In genomic region chr6:84779380-84779779, GRCh38 we compare ENCODE assay signal across 22 cellular contexts. TPM values are rescaled to one million over a fixed set of nuclear protein-coding genes. Genes with fewer than 3 reads are reported as not detected.
DNase-seq lines count a peak whose midpoint lies in the region; ATAC-seq and TF ChIP-seq lines count a peak whose summit lies in the region.
"Had no signal": no experiment of that assay in that cellular context is flagged by ENCODE, and none has a peak within 500 bp of the region (broad histone marks: within the 10 kb centered on the region; RNA-seq: fewer than 3 reads in every experiment).

No MANE protein-coding gene starts in this region.

- H3K4me1 ChIP-seq in HEK293 (ENCODE audit: control insufficient read depth, insufficient read depth, low read length): no peaks in the 10 kb centered on the region
- H3K4me1 ChIP-seq: colonic mucosa had no signal

- POLR2A ChIA-PET in AG04449 (lab: Yijun Ruan, JAX): no interaction called here
- POLR2A ChIA-PET in HEK293 (lab: Yijun Ruan, JAX): interaction anchor here (0.9 to 2.5 kb wide), 2 partner anchors 15 to 16 kb away, joined by 3 to 7 read pairs; partner anchors contain the start of gene TBX18
- POLR2A ChIA-PET in activated CD4-positive, alpha-beta memory T cell treated with anti-CD3 and anti-CD28 coated beads for 36 hours (lab: Charles Lee): no interaction called here

- no peak overlapping the region for H3K4me3 Mint-ChIP-seq in activated CD4-positive, alpha-beta memory T cell treated with anti-CD3 and anti-CD28 coated beads for 36 hours
- H3K4me3 Mint-ChIP-seq: activated T-helper 17 cell treated with anti-CD3 and anti-CD28 coated beads, Interleukin-2, amount 50 U/mL, for 72 hours; type B pancreatic cell had no signal

- TF ChIP-seq CTCF in AG04449 (IDR thresholded peaks at IDR 0.05; ENCODE audit: insufficient read depth, low read length, missing control alignments): peak; percentile 14
- no peak; the same call in 1 of the 2 replicates for TF ChIP-seq CTCF in HEK293 (tag by site-specific recombination; IDR thresholded peaks at IDR 0.05)

- peaks cover 26% of the 10 kb centered on the region for H3K27me3 Mint-ChIP-seq in activated CD4-positive, alpha-beta memory T cell treated with anti-CD3 and anti-CD28 coated beads for 36 hours

- no peaks in the 10 kb centered on the region for H3K4me1 Mint-ChIP-seq in activated CD4-positive, alpha-beta memory T cell treated with anti-CD3 and anti-CD28 coated beads for 36 hours (ENCODE audit: low read depth)
- H3K4me1 Mint-ChIP-seq: activated T-helper 17 cell treated with anti-CD3 and anti-CD28 coated beads, Interleukin-2, amount 50 U/mL, for 72 hours had no signal

- no peaks in the 10 kb centered on the region for H3K36me3 Mint-ChIP-seq in activated CD4-positive, alpha-beta memory T cell treated with anti-CD3 and anti-CD28 coated beads for 36 hours
- H3K36me3 Mint-ChIP-seq: type B pancreatic cell had no signal

- H3K4me3 ChIP-seq in AG04449 (ENCODE audit: low read depth, low read length): no peak overlapping the region
- no peak overlapping the region for H3K4me3 ChIP-seq in HEK293 (ENCODE audit: low read depth, low read length)
- H3K4me3 ChIP-seq: adrenal gland, colonic mucosa had no signal

- H3K36me3 ChIP-seq in HEK293 (ENCODE audit: control insufficient read depth in 2 of 2, insufficient read depth in 1 of 2, low read length in 2 of 2): no peaks in the 10 kb centered on the region
- H3K36me3 ChIP-seq: adrenal gland, colonic mucosa had no signal

- intact Hi-C loops in activated CD4-positive, alpha-beta memory T cell treated with anti-CD3 and anti-CD28 coated beads for 36 hours (cut with micrococcal nuclease): loop anchor here (10.0 kb wide), 2 partner anchors 355 to 895 kb away; no protein-coding TSS in a partner anchor

- H3K9me3 Mint-ChIP-seq in activated CD4-positive, alpha-beta memory T cell treated with anti-CD3 and anti-CD28 coated beads for 36 hours: no peaks in the 10 kb centered on the region
- H3K9me3 Mint-ChIP-seq: type B pancreatic cell had no signal

- no peak for ATAC-seq in HG02840 (IDR thresholded peaks at IDR 0.05; ENCODE audit: low FRiP score, unreplicated experiment)
- ATAC-seq: activated T-helper 17 cell treated with anti-CD3 and anti-CD28 coated beads, Interleukin-2, amount 50 U/mL, for 72 hours; HepG2; Right ventricle myocardium inferior had no signal

- no peak overlapping the region for H3K27ac Mint-ChIP-seq in activated CD4-positive, alpha-beta memory T cell treated with anti-CD3 and anti-CD28 coated beads for 36 hours
- H3K27ac Mint-ChIP-seq: activated T-helper 17 cell treated with anti-CD3 and anti-CD28 coated beads, Interleukin-2, amount 50 U/mL, for 72 hours; type B pancreatic cell had no signal

- CTCF ChIA-PET in AG04449 (lab: Yijun Ruan, JAX): interaction anchor here (0.6 to 3.1 kb wide), 9 partner anchors 10 to 549 kb away, joined by 3 to 13 read pairs (median 4); no protein-coding TSS in a partner anchor
- CTCF ChIA-PET in HEK293 (lab: Yijun Ruan, JAX): interaction anchor here (0.6 to 0.7 kb wide), 3 partner anchors 210 to 897 kb away, joined by 3 read pairs; no protein-coding TSS in a partner anchor
- CTCF ChIA-PET in activated CD4-positive, alpha-beta memory T cell treated with anti-CD3 and anti-CD28 coated beads for 36 hours (lab: Charles Lee): no interaction called here

- DNase-seq in AG04449 (ENCODE audit: low read depth, low spot score): no peak
- peak; percentile 10 for DNase-seq in UCSD-AML1 (lab: John Stamatoyannopoulos, UW; ENCODE audit: unreplicated experiment)
- DNase-seq in fibroblast of peridontal ligament (ENCODE audit: extremely low read depth): peak; percentile 28
- DNase-seq in activated effector memory CD4-positive, alpha-beta T cell treated with anti-CD3 and anti-CD28 coated beads, Interleukin-2, amount 50 U/mL, for 16 hours: no peak
- no peak for DNase-seq in activated CD4-positive, alpha-beta memory T cell treated with anti-CD3 and anti-CD28 coated beads for 36 hours
- DNase-seq in ACHN: no peak
- DNase-seq: activated CD4-positive, CD25-positive, alpha-beta regulatory T cell; activated CD8-positive, alpha-beta memory T cell treated with anti-CD3 and anti-CD28 coated beads for 24 hours; adrenal gland; colonic mucosa; head of caudate nucleus; NCI-H1048; NCI-H2107; stimulated activated CD4-positive, alpha-beta T cell treated with anti-CD3 and anti-CD28 coated beads, Interleukin-15, amount 100 ng/mL, for 24 hours; stimulated activated naive CD4-positive, alpha-beta T cell treated with Interleukin-2 at 50 U/mL for 16 hours had no signal

- no peak overlapping the region for H3K27ac ChIP-seq in HEK293 (ENCODE audit: extremely low read depth, low read depth, low read length)
- H3K27ac ChIP-seq: adrenal gland, colonic mucosa had no signal

- in situ Hi-C loops in ACHN (cut with HindIII; ENCODE audit: low pct_ligation_motif_present, low pct_unique_long_range_greater_than_20kb, low sequenced_read_pairs): no loop called here

- H3K9me3 ChIP-seq in HEK293 (ENCODE audit: control insufficient read depth, insufficient read depth, low read depth, low read length): no peaks in the 10 kb centered on the region
- H3K9me3 ChIP-seq: adrenal gland, colonic mucosa had no signal

TF ChIP-seq in HEK293, 187 proteins besides CTCF, POLR2A, EP300 and RAD21:
- TF ChIP-seq KLF1 (tag by site-specific recombination; IDR thresholded peaks at IDR 0.05) (no peak), ZNF433 (tag by site-specific recombination; IDR thresholded peaks at IDR 0.05; ENCODE audit: low read depth) (no peak), ZNF518A (tag by site-specific recombination; conservative IDR thresholded peaks at IDR 0.05; ENCODE audit: low read depth) (no peak), ZNF654 (tag by site-specific recombination; IDR thresholded peaks at IDR 0.05; ENCODE audit: low read depth) (peak; percentile 18), ZFP69B (tag by site-specific recombination; IDR thresholded peaks at IDR 0.05) (no peak)

RNA-seq across cellular contexts. Expression of gene TBX18, which starts 15.0 kb away (rescaled TPM):
- total RNA-seq in activated CD4-positive, alpha-beta memory T cell treated with anti-CD3 and anti-CD28 coated beads for 36 hours: not detected
- total RNA-seq: activated T-helper 17 cell treated with anti-CD3 and anti-CD28 coated beads, Interleukin-2, amount 50 U/mL, for 72 hours; HepG2; T-helper 1 cell treated with Interleukin-12 subunit alpha and Interleukin-12 subunit beta and Interleukin-4 antibody, amounts not matched to agents 30 ng/mL and 1 ng/mL, for 36 hours had no signal

Comparison
In these comparisons a context has a peak if more than half of its experiments do, and no peak if none do; other contexts are left out.
1. DNase-seq: peak in UCSD-AML1 (single experiment) and fibroblast of peridontal ligament (single experiment); none in AG04449 (single experiment), activated effector memory CD4-positive, alpha-beta T cell treated with anti-CD3 and anti-CD28 coated beads, Interleukin-2, amount 50 U/mL, for 16 hours (single experiment), activated CD4-positive, alpha-beta memory T cell treated with anti-CD3 and anti-CD28 coated beads for 36 hours (single experiment) and ACHN (single experiment).